In genomic region chr9:121269888-121270254, GRCh38 we compare ENCODE assay signal across 9 cellular contexts. TPM values are rescaled to one million over a fixed set of nuclear protein-coding genes. Genes with fewer than 3 reads are reported as not detected.
DNase-seq lines count a peak whose midpoint lies in the region; ATAC-seq and TF ChIP-seq lines count a peak whose summit lies in the region.
"Had no signal": no experiment of that assay in that cellular context is flagged by ENCODE, and none has a peak within 500 bp of the region (broad histone marks: within the 10 kb centered on the region; RNA-seq: fewer than 3 reads in every experiment).

No MANE protein-coding gene starts in this region.

- POLR2A ChIA-PET in BJ (lab: Charles Lee) (interaction anchor here (0.7 kb wide), 1 partner anchor 16 kb away, joined by 3 read pairs; no protein-coding TSS in a partner anchor), HEK293T (lab: Yijun Ruan, JAX) (no interaction called here)

- no peak for DNase-seq in BJ (ENCODE audit: low read depth)
- no peak for DNase-seq in SJSA1 (ENCODE audit: low read depth in 1 of 2, low spot score in 2 of 2)
- DNase-seq in fibroblast of mammary gland (ENCODE audit: low read depth) = peak; percentile 20
- no peak for DNase-seq in osteocyte (ENCODE audit: extremely low spot score, unreplicated experiment)
- no peak for DNase-seq in dermis blood vessel endothelial cell
- DNase-seq in activated CD4-positive, alpha-beta T cell treated with anti-CD3 and anti-CD28 coated beads, Interleukin-2, amount 10 ng/mL, durations not matched to agents 24 days and 14 days = no peak
- DNase-seq in HEK293T (ENCODE audit: extremely low spot score) = no peak
- DNase-seq: NCI-H1694 had no signal

- no peaks in the 10 kb centered on the region for H3K27me3 Mint-ChIP-seq in osteocyte (ENCODE audit: unreplicated experiment)
- peaks cover 25% of the 10 kb centered on the region for H3K27me3 Mint-ChIP-seq in activated CD4-positive, alpha-beta T cell treated with anti-CD3 and anti-CD28 coated beads, Interleukin-2, amount 10 ng/mL, durations not matched to agents 24 days and 14 days

- no peak for ATAC-seq in GM18873 (IDR thresholded peaks at IDR 0.05; ENCODE audit: low FRiP score, unreplicated experiment)

- H3K9me3 Mint-ChIP-seq in osteocyte (ENCODE audit: unreplicated experiment) = no peaks in the 10 kb centered on the region
- no peaks in the 10 kb centered on the region for H3K9me3 Mint-ChIP-seq in activated CD4-positive, alpha-beta T cell treated with anti-CD3 and anti-CD28 coated beads, Interleukin-2, amount 10 ng/mL, durations not matched to agents 24 days and 14 days

- peak overlapping the region; percentile 65 for H3K27ac ChIP-seq in SJSA1

- peaks cover 44% of the 10 kb centered on the region for H3K4me1 ChIP-seq in SJSA1 (replicated peaks)

- H3K27me3 ChIP-seq in BJ (ENCODE audit: control insufficient read depth, insufficient read depth, low read length) = no peaks in the 10 kb centered on the region
- no peaks in the 10 kb centered on the region for H3K27me3 ChIP-seq in SJSA1 (replicated peaks)

- H3K4me3 ChIP-seq in BJ (ENCODE audit: low read depth, low read length) = peak overlapping the region; percentile 89
- peak overlapping the region; percentile 64 for H3K4me3 ChIP-seq in SJSA1
- H3K4me3 ChIP-seq in fibroblast of mammary gland (ENCODE audit: control insufficient read depth, low read depth, low read length) = peak overlapping the region; percentile 89

- peaks cover 3% of the 10 kb centered on the region; the same call in 1 of the 2 replicates for H3K36me3 ChIP-seq in BJ (ENCODE audit: control insufficient read depth, insufficient read depth, low read length)
- peaks cover 10% of the 10 kb centered on the region for H3K36me3 ChIP-seq in SJSA1

- H3K9me3 ChIP-seq in SJSA1 (replicated peaks) = no peaks in the 10 kb centered on the region

- peak overlapping the region; percentile 85 for H3K4me3 Mint-ChIP-seq in osteocyte (ENCODE audit: unreplicated experiment)
- no peak overlapping the region for H3K4me3 Mint-ChIP-seq in activated CD4-positive, alpha-beta T cell treated with anti-CD3 and anti-CD28 coated beads, Interleukin-2, amount 10 ng/mL, durations not matched to agents 24 days and 14 days

- intact Hi-C loops in activated CD4-positive, alpha-beta T cell treated with anti-CD3 and anti-CD28 coated beads, Interleukin-2, amount 10 ng/mL, durations not matched to agents 24 days and 14 days (cut with micrococcal nuclease) = no loop called here

- peak overlapping the region; percentile 92 for H3K27ac Mint-ChIP-seq in osteocyte (ENCODE audit: unreplicated experiment)
- no peak overlapping the region for H3K27ac Mint-ChIP-seq in activated CD4-positive, alpha-beta T cell treated with anti-CD3 and anti-CD28 coated beads, Interleukin-2, amount 10 ng/mL, durations not matched to agents 24 days and 14 days

- H3K36me3 Mint-ChIP-seq in osteocyte (ENCODE audit: unreplicated experiment) = peaks cover 3% of the 10 kb centered on the region
- H3K36me3 Mint-ChIP-seq in activated CD4-positive, alpha-beta T cell treated with anti-CD3 and anti-CD28 coated beads, Interleukin-2, amount 10 ng/mL, durations not matched to agents 24 days and 14 days (ENCODE audit: low read depth) = no peaks in the 10 kb centered on the region

- H3K4me1 Mint-ChIP-seq in osteocyte (ENCODE audit: unreplicated experiment) = peaks cover 65% of the 10 kb centered on the region
- H3K4me1 Mint-ChIP-seq in activated CD4-positive, alpha-beta T cell treated with anti-CD3 and anti-CD28 coated beads, Interleukin-2, amount 10 ng/mL, durations not matched to agents 24 days and 14 days = peaks cover 14% of the 10 kb centered on the region

- CTCF ChIA-PET in BJ (lab: Yijun Ruan, JAX) (interaction anchor here (1.3 to 5.6 kb wide), 6 partner anchors 8 to 56 kb away, joined by 3 to 31 read pairs (median 13); no protein-coding TSS in a partner anchor), HEK293T (lab: Yijun Ruan, JAX) (interaction anchor here (1.0 to 2.5 kb wide), 2 partner anchors 8 to 18 kb away, joined by 3 to 28 read pairs; no protein-coding TSS in a partner anchor)

- TF ChIP-seq CTCF in BJ (IDR thresholded peaks at IDR 0.05; ENCODE audit: insufficient read depth, low read depth, low read length) = no peak
- TF ChIP-seq CTCF in fibroblast of mammary gland (conservative IDR thresholded peaks at IDR 0.05; ENCODE audit: control insufficient read depth, insufficient read depth, low read depth, low read length) = no peak
- no peak for TF ChIP-seq CTCF in osteocyte (IDR thresholded peaks at IDR 0.05)

TF ChIP-seq in HEK293T, 16 proteins besides CTCF, POLR2A, EP300 and RAD21:
- TF ChIP-seq PKNOX1 (IDR thresholded peaks at IDR 0.05) = no peak
- no peak for TF ChIP-seq LEF1 (IDR thresholded peaks at IDR 0.05; ENCODE audit: borderline replicate concordance)
- no peak for TF ChIP-seq HDGF (IDR thresholded peaks at IDR 0.05; ENCODE audit: borderline replicate concordance)
- TF ChIP-seq ELF4 (IDR thresholded peaks at IDR 0.05) = no peak
- TF ChIP-seq ARNT (IDR thresholded peaks at IDR 0.05) = no peak
- no peak for TF ChIP-seq CTBP1 (IDR thresholded peaks at IDR 0.05; ENCODE audit: borderline replicate concordance)
- TF ChIP-seq FOXM1 (IDR thresholded peaks at IDR 0.05; ENCODE audit: borderline replicate concordance) = no peak
- TF ChIP-seq BHLHE40 (IDR thresholded peaks at IDR 0.05; ENCODE audit: borderline replicate concordance) = no peak
- no peak for TF ChIP-seq TARDBP (IDR thresholded peaks at IDR 0.05)
- TF ChIP-seq SP1 (IDR thresholded peaks at IDR 0.05) = no peak
- TF ChIP-seq L3MBTL2 (conservative IDR thresholded peaks at IDR 0.05) = no peak
- TF ChIP-seq FOXA1 (IDR thresholded peaks at IDR 0.05) = no peak
- TF ChIP-seq ZNF384 (IDR thresholded peaks at IDR 0.05) = no peak

RNA-seq across cellular contexts. Expression of gene GSN, which starts 1.9 kb away (rescaled TPM):
- polyA plus RNA-seq in BJ (2011; rRNA removed) = 493 and 765 TPM in 2 replicates
- polyA minus RNA-seq in BJ (2011; rRNA and poly(A)+ RNA removed) = 523 and 815 TPM in 2 replicates
- 284 and 331 TPM in 2 replicates for total RNA-seq in SJSA1 (2014; rRNA removed; shearing (Covaris generic))
- total RNA-seq in osteocyte = 235 and 249 TPM in 2 replicates
- total RNA-seq in dermis blood vessel endothelial cell = 350 and 1,127 TPM in 2 replicates
- 1.4 and 1.5 TPM in 2 replicates for total RNA-seq in activated CD4-positive, alpha-beta T cell treated with anti-CD3 and anti-CD28 coated beads, Interleukin-2, amount 10 ng/mL, durations not matched to agents 24 days and 14 days

Comparison
In these comparisons a context has a peak if more than half of its experiments do, and no peak if none do; other contexts are left out.
1. RNA of gene GSN, which starts 1.9 kb away (total RNA-seq): 350 to 1,127 TPM in dermis blood vessel endothelial cell, 284 to 331 TPM in SJSA1 and 235 to 249 TPM in osteocyte; 1.4 to 1.5 TPM in activated CD4-positive, alpha-beta T cell treated with anti-CD3 and anti-CD28 coated beads, Interleukin-2, amount 10 ng/mL, durations not matched to agents 24 days and 14 days; every median in the first group is over 10 times any median in the second.
2. Peak in every context shown above with its lines, with median percentiles within 50 percentile points of each other: H3K4me3 ChIP-seq.